In genomic region chr3:58576716-58577115, GRCh38 we compare ENCODE assay signal across 18 cellular contexts. TPM values are rescaled to one million over a fixed set of nuclear protein-coding genes. Genes with fewer than 3 reads are reported as not detected.
DNase-seq lines count a peak whose midpoint lies in the region; ATAC-seq and TF ChIP-seq lines count a peak whose summit lies in the region.
"Had no signal": no experiment of that assay in that cellular context is flagged by ENCODE, and none has a peak within 500 bp of the region (broad histone marks: within the 10 kb centered on the region; RNA-seq: fewer than 3 reads in every experiment).

No MANE protein-coding gene starts in this region.

- H3K27ac Mint-ChIP-seq in GM23338: no peak overlapping the region
- H3K27ac Mint-ChIP-seq: activated CD4-positive, alpha-beta T cell treated with anti-CD3 and anti-CD28 coated beads for 36 hours; activated naive CD4-positive, alpha-beta T cell treated with anti-CD3 and anti-CD28 coated beads for 36 hours had no signal

- H3K27me3 ChIP-seq in GM23338 (ENCODE audit: insufficient read depth) (no peaks in the 10 kb centered on the region), lower lobe of right lung (ENCODE audit: low read depth) (no peaks in the 10 kb centered on the region)
- H3K27me3 ChIP-seq: SJSA1 had no signal

- no peak for ATAC-seq in GM23338
- ATAC-seq in lower lobe of right lung: no peak
- ATAC-seq in GM19023 (IDR thresholded peaks at IDR 0.05; ENCODE audit: unreplicated experiment): no peak
- ATAC-seq: activated CD4-positive, alpha-beta T cell treated with anti-CD3 and anti-CD28 coated beads for 36 hours had no signal

- H3K9me2 ChIP-seq in GM23338 (ENCODE audit: insufficient read depth): peaks cover 3% of the 10 kb centered on the region; the same call in 1 of the 2 replicates

- CTCF ChIA-PET in HEK293T (lab: Yijun Ruan, JAX): interaction anchor here (1.2 kb wide), 1 partner anchor 53 kb away, joined by 3 read pairs; no protein-coding TSS in a partner anchor

- no peaks in the 10 kb centered on the region for H3K9me3 ChIP-seq in lower lobe of right lung

- intact Hi-C loops in lower lobe of right lung (cut with DNase I): loop anchor here (10.0 kb wide), 1 partner anchor 48 kb away; no protein-coding TSS in a partner anchor

- no peak overlapping the region for H3K4me3 ChIP-seq in GM23338
- peak overlapping the region; percentile 52 for H3K4me3 ChIP-seq in lower lobe of right lung
- H3K4me3 ChIP-seq: SJSA1 had no signal

- peak overlapping the region; percentile 80; the same call in 1 of the 2 replicates for H2AFZ ChIP-seq in GM23338

- H4K20me1 ChIP-seq in GM23338 (replicated peaks; ENCODE audit: insufficient read depth): no peaks in the 10 kb centered on the region

- H3K79me2 ChIP-seq in GM23338 (replicated peaks; ENCODE audit: insufficient read depth): no peaks in the 10 kb centered on the region

- no peak overlapping the region for H3K4me2 ChIP-seq in GM23338

- H3F3A ChIP-seq in GM23338 (replicated peaks; ENCODE audit: low read depth): no peaks in the 10 kb centered on the region

- H3K4me1 ChIP-seq in GM23338 (ENCODE audit: insufficient read depth) (peaks cover 31% of the 10 kb centered on the region), lower lobe of right lung (no peaks in the 10 kb centered on the region)
- H3K4me1 ChIP-seq: SJSA1 had no signal

- H3K4me1 Mint-ChIP-seq in GM23338: peaks cover 38% of the 10 kb centered on the region
- H3K4me1 Mint-ChIP-seq: activated CD4-positive, alpha-beta T cell treated with anti-CD3 and anti-CD28 coated beads for 36 hours; central memory CD8-positive, alpha-beta T cell had no signal

- no peaks in the 10 kb centered on the region for H3K36me3 Mint-ChIP-seq in GM23338 (ENCODE audit: low read depth)

- no peak overlapping the region for H3K4me3 Mint-ChIP-seq in GM23338
- H3K4me3 Mint-ChIP-seq: activated CD4-positive, alpha-beta T cell treated with anti-CD3 and anti-CD28 coated beads for 36 hours; activated naive CD4-positive, alpha-beta T cell treated with anti-CD3 and anti-CD28 coated beads for 36 hours; central memory CD8-positive, alpha-beta T cell had no signal

- DNase-seq in GM23338 (ENCODE audit: low spot score) (no peak), cerebellar cortex (ENCODE audit: low spot score) (peak; percentile 52), lower lobe of right lung (no peak), substantia nigra (lab: John Stamatoyannopoulos, UW) (no peak), HEK293T (ENCODE audit: extremely low spot score) (no peak), LoVo (ENCODE audit: low spot score) (no peak), Ammon's horn (ENCODE audit: low spot score) (no peak)
- DNase-seq: activated CD4-positive, alpha-beta T cell treated with anti-CD3 and anti-CD28 coated beads for 36 hours; activated CD8-positive, alpha-beta memory T cell treated with anti-CD3 and anti-CD28 coated beads, Interleukin-2, amount 50 U/mL, for 4 hours; activated naive CD4-positive, alpha-beta T cell treated with anti-CD3 and anti-CD28 coated beads for 36 hours; NCI-H187; NCI-H510A; T-helper 9 cell; trophoblast cell had no signal

- TF ChIP-seq CTCF in GM23338 (conservative IDR thresholded peaks at IDR 0.05; ENCODE audit: low read depth in 2 of 2): no peak
- TF ChIP-seq CTCF in lower lobe of right lung (IDR thresholded peaks at IDR 0.05): no peak

- H3K27ac ChIP-seq in GM23338 (ENCODE audit: low read depth) (no peak overlapping the region), lower lobe of right lung (peak overlapping the region; percentile 88), substantia nigra (ENCODE audit: low read depth, low read length, poor library complexity, severe bottlenecking) (peak overlapping the region; percentile 58)
- H3K27ac ChIP-seq: SJSA1 had no signal

- no peaks in the 10 kb centered on the region for H3K9me3 Mint-ChIP-seq in GM23338
- H3K9me3 Mint-ChIP-seq: activated naive CD4-positive, alpha-beta T cell treated with anti-CD3 and anti-CD28 coated beads for 36 hours; central memory CD8-positive, alpha-beta T cell had no signal

- POLR2A ChIA-PET in HEK293T (lab: Yijun Ruan, JAX): no interaction called here

- peaks cover 9% of the 10 kb centered on the region for H3K27me3 Mint-ChIP-seq in GM23338 (ENCODE audit: insufficient read depth, low read depth, poor library complexity)

- H3K36me3 ChIP-seq in GM23338 (ENCODE audit: insufficient read depth) (no peaks in the 10 kb centered on the region), lower lobe of right lung (peaks cover 4% of the 10 kb centered on the region)
- H3K36me3 ChIP-seq: SJSA1 had no signal

TF ChIP-seq in GM23338, 12 proteins besides CTCF, POLR2A, EP300 and RAD21:
- TF ChIP-seq CREB1 (CRISPR knock-in tag; IDR thresholded peaks at IDR 0.05; ENCODE audit: low read depth) (no peak), STAT1 (IDR thresholded peaks at IDR 0.05; ENCODE audit: unreplicated experiment) (no peak)

TF ChIP-seq in HEK293T, 16 proteins besides CTCF, POLR2A, EP300 and RAD21:
- TF ChIP-seq TARDBP (IDR thresholded peaks at IDR 0.05): no peak

RNA-seq across cellular contexts. Expression of gene FAM107A, which starts 0.5 kb away (rescaled TPM):
- total RNA-seq in GM23338 (2014; rRNA removed; shearing (Covaris generic)): 0.89 and 1.0 TPM in 2 replicates
- polyA plus RNA-seq in GM23338 (2016; fragmentation: Nextera tagmentation; extraction: Ambion mirVana): 0.61 and 1.1 TPM in 2 replicates
- 74.5 TPM for total RNA-seq in lower lobe of right lung
- total RNA-seq: activated CD4-positive, alpha-beta T cell treated with anti-CD3 and anti-CD28 coated beads for 36 hours; activated naive CD4-positive, alpha-beta T cell treated with anti-CD3 and anti-CD28 coated beads for 36 hours; myocyte; SJSA1 had no signal

RNA-seq across cellular contexts. Expression of gene ACOX2, which starts 39.7 kb away (rescaled TPM):
- 0.31 and 1.1 TPM in 2 replicates for total RNA-seq in GM23338 (2014; rRNA removed; shearing (Covaris generic))
- polyA plus RNA-seq in GM23338 (2016; fragmentation: Nextera tagmentation; extraction: Ambion mirVana): 1.9 and 2.9 TPM in 2 replicates
- total RNA-seq in lower lobe of right lung: 20.2 TPM
- total RNA-seq: activated CD4-positive, alpha-beta T cell treated with anti-CD3 and anti-CD28 coated beads for 36 hours; activated naive CD4-positive, alpha-beta T cell treated with anti-CD3 and anti-CD28 coated beads for 36 hours had no signal

Comparison
In these comparisons a context has a peak if more than half of its experiments do, and no peak if none do; other contexts are left out.
1. RNA of gene FAM107A, which starts 0.5 kb away (total RNA-seq): 74.5 TPM in lower lobe of right lung (single experiment); 0.89 to 1.0 TPM in GM23338; every median in the first group is over 10 times any median in the second.